Comparison of ENCODE assay signal across 1 cellular context in genomic region chr22:17112491-17113042, GRCh38.
TF ChIP-seq lines count a peak whose summit lies in the region.

No MANE protein-coding gene starts in this region.

TF ChIP-seq in H1, 55 proteins besides CTCF, POLR2A, EP300 and RAD21:
- TF ChIP-seq RNF2 (IDR thresholded peaks at IDR 0.05; ENCODE audit: borderline replicate concordance, low read depth, low read length, missing control alignments, poor library complexity, severe bottlenecking) (no peak), SP2 (IDR thresholded peaks at IDR 0.05; ENCODE audit: low read length) (no peak), ZNF274 (IDR thresholded peaks at IDR 0.05; ENCODE audit: borderline replicate concordance, extremely low read depth, low read length) (no peak), BCL11A (IDR thresholded peaks at IDR 0.05; ENCODE audit: low read depth in 2 of 2, low read length in 2 of 2) (no peak), YY1 (IDR thresholded peaks at IDR 0.05; ENCODE audit: low read depth, low read length) (no peak), NRF1 (IDR thresholded peaks at IDR 0.05; ENCODE audit: low read depth, low read length) (no peak), RBBP5 (IDR thresholded peaks at IDR 0.05; ENCODE audit: borderline replicate concordance, low read depth, low read length) (no peak), RXRA (IDR thresholded peaks at IDR 0.05; ENCODE audit: insufficient read depth, low read depth, low read length) (no peak), GABPA (IDR thresholded peaks at IDR 0.05; ENCODE audit: borderline replicate concordance, insufficient read depth, low read length) (no peak), FOSL1 (IDR thresholded peaks at IDR 0.05; ENCODE audit: insufficient read depth, low read depth, low read length) (no peak), POU5F1 (IDR thresholded peaks at IDR 0.05; ENCODE audit: low read depth, low read length) (no peak), CBX5 (IDR thresholded peaks at IDR 0.05; ENCODE audit: low read depth, low read length) (no peak), SAP30 (IDR thresholded peaks at IDR 0.05; ENCODE audit: insufficient read depth, insufficient replicate concordance, low read length) (no peak), SUZ12 (IDR thresholded peaks at IDR 0.05; ENCODE audit: low read length) (no peak), TBP (IDR thresholded peaks at IDR 0.05; ENCODE audit: low read depth, low read length) (no peak), BRCA1 (IDR thresholded peaks at IDR 0.05; ENCODE audit: low read depth, low read length) (no peak), TCF12 (IDR thresholded peaks at IDR 0.05; ENCODE audit: low read depth, low read length) (no peak), ATF2 (IDR thresholded peaks at IDR 0.05; ENCODE audit: low read length) (no peak), CEBPB (IDR thresholded peaks at IDR 0.05; ENCODE audit: low read depth, low read length) (no peak)
